In genomic region chr9:124284940-124285441, GRCh38 we compare ENCODE assay signal across 8 cellular contexts. TPM values are rescaled to one million over a fixed set of nuclear protein-coding genes. Genes with fewer than 3 reads are reported as not detected.
DNase-seq lines count a peak whose midpoint lies in the region; ATAC-seq lines count a peak whose summit lies in the region.

No MANE protein-coding gene starts in this region.

- peak overlapping the region in 3 of 7 donors; percentile 73 to 86 (median 80) for H3K4me3 Mint-ChIP-seq in CD8-positive, alpha-beta memory T cell
- no peak overlapping the region for H3K4me3 Mint-ChIP-seq in activated CD8-positive, alpha-beta T cell treated with anti-CD3 and anti-CD28 coated beads, Interleukin-2, amount 10 ng/mL, durations not matched to agents 7 days and 5 days

- peaks cover 0 to 2% (median 0%) of the 10 kb centered on the region in 5 donors for H3K9me3 Mint-ChIP-seq in CD8-positive, alpha-beta memory T cell
- H3K9me3 Mint-ChIP-seq in activated CD8-positive, alpha-beta T cell treated with anti-CD3 and anti-CD28 coated beads, Interleukin-2, amount 10 ng/mL, durations not matched to agents 7 days and 5 days (ENCODE audit: insufficient read depth), result no peaks in the 10 kb centered on the region

- H3K36me3 ChIP-seq in CD8-positive, alpha-beta memory T cell (ENCODE audit: insufficient read depth, low read length), result no peaks in the 10 kb centered on the region
- no peaks in the 10 kb centered on the region for H3K36me3 ChIP-seq in rectal smooth muscle tissue (ENCODE audit: control insufficient read depth, insufficient read depth, low read length)

- H3K9me3 ChIP-seq in CD8-positive, alpha-beta memory T cell (ENCODE audit: low read length), result no peaks in the 10 kb centered on the region

- POLR2A ChIA-PET in CD8-positive, alpha-beta memory T cell (lab: Charles Lee), result no interaction called here
- POLR2A ChIA-PET in activated CD8-positive, alpha-beta T cell treated with anti-CD3 and anti-CD28 coated beads, Interleukin-2, amount 10 ng/mL, durations not matched to agents 7 days and 5 days (lab: Charles Lee), result no interaction called here

- no peak overlapping the region for H3K4me3 ChIP-seq in CD8-positive, alpha-beta memory T cell (ENCODE audit: low read length)
- H3K4me3 ChIP-seq in rectal smooth muscle tissue (ENCODE audit: low read length), result no peak overlapping the region

- H3K36me3 Mint-ChIP-seq in CD8-positive, alpha-beta memory T cell, result no peaks in the 10 kb centered on the region
- H3K36me3 Mint-ChIP-seq in activated CD8-positive, alpha-beta T cell treated with anti-CD3 and anti-CD28 coated beads, Interleukin-2, amount 10 ng/mL, durations not matched to agents 7 days and 5 days (ENCODE audit: low read depth), result no peaks in the 10 kb centered on the region

- no peak overlapping the region for H3K9ac ChIP-seq in rectal smooth muscle tissue (ENCODE audit: low read length)

- CTCF ChIA-PET in CD8-positive, alpha-beta memory T cell (lab: Charles Lee), result no interaction called here
- CTCF ChIA-PET in activated CD8-positive, alpha-beta T cell treated with anti-CD3 and anti-CD28 coated beads, Interleukin-2, amount 10 ng/mL, durations not matched to agents 7 days and 5 days (lab: Charles Lee), result no interaction called here

- ATAC-seq in activated CD8-positive, alpha-beta T cell treated with anti-CD3 and anti-CD28 coated beads, Interleukin-2, amount 10 ng/mL, durations not matched to agents 7 days and 5 days, result no peak
- peak; percentile 49 for ATAC-seq in Right ventricle myocardium superior (ENCODE audit: poor library complexity)

- peaks cover 28 to 29% (median 28%) of the 10 kb centered on the region in 3 donors for H3K4me1 Mint-ChIP-seq in CD8-positive, alpha-beta memory T cell
- peaks cover 53% of the 10 kb centered on the region for H3K4me1 Mint-ChIP-seq in activated CD8-positive, alpha-beta T cell treated with anti-CD3 and anti-CD28 coated beads, Interleukin-2, amount 10 ng/mL, durations not matched to agents 7 days and 5 days (ENCODE audit: low read depth)

- no peak overlapping the region for H3K27ac ChIP-seq in CD8-positive, alpha-beta memory T cell (ENCODE audit: low read depth, low read length)
- H3K27ac ChIP-seq in rectal smooth muscle tissue (ENCODE audit: low read depth, low read length), result peak overlapping the region; percentile 79

- intact Hi-C loops in Right ventricle myocardium superior (cut with DNase I), result no loop called here

- no peaks in the 10 kb centered on the region for H3K27me3 ChIP-seq in CD8-positive, alpha-beta memory T cell (ENCODE audit: insufficient read depth, low read length, poor library complexity, severe bottlenecking)
- no peaks in the 10 kb centered on the region for H3K27me3 ChIP-seq in rectal smooth muscle tissue (ENCODE audit: control insufficient read depth, insufficient read depth, low read length)

- H3K27ac Mint-ChIP-seq in CD8-positive, alpha-beta memory T cell, result peak overlapping the region in 6 of 8 donors; percentile 12 to 95 (median 39)
- peak overlapping the region; percentile 68 for H3K27ac Mint-ChIP-seq in activated CD8-positive, alpha-beta T cell treated with anti-CD3 and anti-CD28 coated beads, Interleukin-2, amount 10 ng/mL, durations not matched to agents 7 days and 5 days

- no peak for DNase-seq in CD8-positive, alpha-beta memory T cell
- no peak for DNase-seq in activated CD8-positive, alpha-beta T cell treated with anti-CD3 and anti-CD28 coated beads, Interleukin-2, amount 10 ng/mL, durations not matched to agents 7 days and 5 days
- DNase-seq in Right ventricle myocardium superior (peak; percentile 67), NCI-H1694 (lab: John Stamatoyannopoulos, UW) (no peak), NCI-H1436 (lab: John Stamatoyannopoulos, UW) (no peak)
- no peak for DNase-seq in stimulated activated CD4-positive, alpha-beta T cell treated with anti-CD3 and anti-CD28 coated beads, Interleukin-1b, Interleukin-23, amount 100 ng/mL, for 48 hours
- DNase-seq in activated naive CD4-positive, alpha-beta T cell (lab: John Stamatoyannopoulos, UW), result no peak

- no peaks in the 10 kb centered on the region for H3K27me3 Mint-ChIP-seq in CD8-positive, alpha-beta memory T cell
- no peaks in the 10 kb centered on the region for H3K27me3 Mint-ChIP-seq in activated CD8-positive, alpha-beta T cell treated with anti-CD3 and anti-CD28 coated beads, Interleukin-2, amount 10 ng/mL, durations not matched to agents 7 days and 5 days (ENCODE audit: low read depth)

- peaks cover 17% of the 10 kb centered on the region for H3K4me1 ChIP-seq in CD8-positive, alpha-beta memory T cell (ENCODE audit: insufficient read depth, low read length)
- peaks cover 37% of the 10 kb centered on the region for H3K4me1 ChIP-seq in rectal smooth muscle tissue (ENCODE audit: control insufficient read depth, insufficient read depth, low read length)

RNA-seq across cellular contexts. Expression of gene NEK6, which starts 27.2 kb away (rescaled TPM):
- total RNA-seq in CD8-positive, alpha-beta memory T cell, result 10 to 100 TPM; 63.0 to 66.0 TPM
- polyA plus RNA-seq in CD8-positive, alpha-beta memory T cell, result 9.5 TPM
- total RNA-seq in activated CD8-positive, alpha-beta T cell treated with anti-CD3 and anti-CD28 coated beads, Interleukin-2, amount 10 ng/mL, durations not matched to agents 7 days and 5 days, result 10 to 100 TPM; 19.9 to 20.9 TPM
- total RNA-seq in Right ventricle myocardium superior, result 10.3 TPM
